ENCODE assay signal across 8 cellular contexts in the genomic region with DNA sequence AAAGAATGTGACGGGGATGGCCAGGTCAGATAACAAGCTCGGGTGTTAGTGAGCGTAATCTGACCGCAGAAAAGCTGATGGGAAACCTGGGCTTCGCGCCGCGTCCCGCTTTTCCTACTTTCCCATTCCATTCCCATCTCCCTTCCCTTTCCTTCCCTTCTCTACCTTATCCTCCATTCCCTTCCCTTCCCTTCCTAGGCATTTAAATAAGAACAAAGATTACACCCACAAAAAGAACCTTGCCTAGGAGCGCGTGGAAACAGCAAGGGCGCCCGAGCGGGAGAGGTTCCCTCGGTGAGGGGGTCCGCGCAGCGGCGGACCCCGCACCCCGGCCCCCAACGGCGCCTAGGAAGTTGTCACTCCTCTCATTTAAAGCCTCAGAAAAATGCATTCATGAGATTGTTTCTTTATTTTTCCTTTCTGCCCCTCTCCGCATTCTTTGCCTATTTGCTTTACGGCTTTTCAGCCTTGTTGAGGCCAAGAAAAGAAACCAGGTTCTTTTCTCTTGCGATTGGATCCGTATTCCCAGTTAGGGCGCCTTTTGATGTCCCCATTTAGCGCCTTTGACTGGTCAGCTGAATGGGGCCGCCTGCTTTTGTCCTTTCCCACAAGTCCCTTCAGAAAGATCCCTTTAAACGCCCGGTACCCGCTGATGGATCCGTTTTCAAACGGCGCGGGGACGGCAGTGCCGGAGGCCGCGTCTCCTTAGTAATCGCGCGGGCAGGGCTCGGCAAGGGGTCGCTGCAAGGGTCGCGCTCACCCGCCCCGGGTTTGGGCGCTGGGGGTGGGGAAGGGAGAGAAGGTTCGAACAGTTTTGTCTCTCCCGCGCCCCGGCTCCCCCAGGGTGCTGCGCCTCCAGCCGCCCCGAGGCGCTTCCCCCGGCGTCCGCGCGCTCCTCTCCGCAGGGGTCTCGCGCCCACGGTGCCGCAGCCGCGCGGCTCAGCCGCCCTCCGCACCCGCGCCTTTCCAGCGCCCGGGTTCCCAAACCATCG. TPM values are rescaled to one million over a fixed set of nuclear protein-coding genes. Genes with fewer than 3 reads are reported as not detected.
DNase-seq lines count a peak whose midpoint lies in the region; ATAC-seq lines count a peak whose summit lies in the region.

No MANE protein-coding gene starts in this region.

- H3K9me3 ChIP-seq in effector memory CD4-positive, alpha-beta T cell (ENCODE audit: control insufficient read depth, low read length) = no peaks in the 10 kb centered on the region

- peaks cover 54 to 79% of the 10 kb centered on the region in 2 donors for H3K27me3 Mint-ChIP-seq in natural killer cell treated with Interleukin-12 subunit alpha and Interleukin-12 subunit beta and Interleukin-15 and Interleukin-18, amount 100 ng/mL, for 72 hours

- H3K4me1 Mint-ChIP-seq in natural killer cell treated with Interleukin-12 subunit alpha and Interleukin-12 subunit beta and Interleukin-15 and Interleukin-18, amount 100 ng/mL, for 72 hours (ENCODE audit: low read depth in 2 of 2) = peaks cover 6 to 10% of the 10 kb centered on the region in 2 donors

- H3K4me1 ChIP-seq in effector memory CD4-positive, alpha-beta T cell (ENCODE audit: control insufficient read depth, insufficient read depth, low read length, poor library complexity, severe bottlenecking) = peaks cover 24% of the 10 kb centered on the region

- no peaks in the 10 kb centered on the region for H3K36me3 ChIP-seq in H7 (replicated peaks; ENCODE audit: control insufficient read depth, insufficient read depth, low read length)
- no peaks in the 10 kb centered on the region for H3K36me3 ChIP-seq in effector memory CD4-positive, alpha-beta T cell (ENCODE audit: control insufficient read depth, insufficient read depth, low read length)

- H3K27ac ChIP-seq in effector memory CD4-positive, alpha-beta T cell (ENCODE audit: insufficient read depth, low read length, poor library complexity, severe bottlenecking) = no peak overlapping the region

- no peak overlapping the region for H3K27ac Mint-ChIP-seq in natural killer cell treated with Interleukin-12 subunit alpha and Interleukin-12 subunit beta and Interleukin-15 and Interleukin-18, amount 100 ng/mL, for 72 hours

- H3K4me3 Mint-ChIP-seq in natural killer cell treated with Interleukin-12 subunit alpha and Interleukin-12 subunit beta and Interleukin-15 and Interleukin-18, amount 100 ng/mL, for 72 hours = peak overlapping the region; percentile 59

- no peaks in the 10 kb centered on the region for H3K36me3 Mint-ChIP-seq in natural killer cell treated with Interleukin-12 subunit alpha and Interleukin-12 subunit beta and Interleukin-15 and Interleukin-18, amount 100 ng/mL, for 72 hours

- ATAC-seq in natural killer cell treated with Interleukin-12 subunit alpha and Interleukin-12 subunit beta and Interleukin-15 and Interleukin-18, amount 100 ng/mL, for 72 hours = no peak
- ATAC-seq in GM21526 (IDR thresholded peaks at IDR 0.05; ENCODE audit: low FRiP score, unreplicated experiment) (no peak), GM21360 (IDR thresholded peaks at IDR 0.05; ENCODE audit: unreplicated experiment) (no peak)

- peak overlapping the region; percentile 24 for H3K4me3 ChIP-seq in H7 (ENCODE audit: insufficient read depth, low read depth, low read length)
- H3K4me3 ChIP-seq in effector memory CD4-positive, alpha-beta T cell (ENCODE audit: insufficient read depth, low read depth, low read length, poor library complexity, severe bottlenecking) = peak overlapping the region; percentile 57

- no peaks in the 10 kb centered on the region for H3K9me3 Mint-ChIP-seq in natural killer cell treated with Interleukin-12 subunit alpha and Interleukin-12 subunit beta and Interleukin-15 and Interleukin-18, amount 100 ng/mL, for 72 hours

- DNase-seq in AG08395 (ENCODE audit: low spot score) (peak; percentile 16), H7 (peak; percentile 78), middle frontal gyrus (ENCODE audit: extremely low spot score, low spot score) (no peak), DMS79 treated with DMSO at 0.1 percent for 48 hours (lab: John Stamatoyannopoulos, UW) (no peak)
- no peak for DNase-seq in effector memory CD4-positive, alpha-beta T cell
- no peak for DNase-seq in natural killer cell treated with Interleukin-12 subunit alpha and Interleukin-12 subunit beta and Interleukin-15 and Interleukin-18, amount 100 ng/mL, for 72 hours (ENCODE audit: low spot score)

- peaks cover 93% of the 10 kb centered on the region for H3K27me3 ChIP-seq in H7 (ENCODE audit: control insufficient read depth, insufficient read depth, low read length)
- H3K27me3 ChIP-seq in effector memory CD4-positive, alpha-beta T cell (replicated peaks; ENCODE audit: control insufficient read depth, insufficient read depth, low read length, poor library complexity, severe bottlenecking) = peaks cover 46% of the 10 kb centered on the region

RNA-seq across cellular contexts. Expression of gene TMEM33, which starts 54.1 kb away (rescaled TPM):
- 42.7 and 61.7 TPM in 2 replicates for total RNA-seq in H7 (2014; rRNA removed; shearing (Covaris generic))
- 10 to 100 TPM; 58.8 to 78.1 TPM for total RNA-seq in natural killer cell treated with Interleukin-12 subunit alpha and Interleukin-12 subunit beta and Interleukin-15 and Interleukin-18, amount 100 ng/mL, for 72 hours

Comparison
In these comparisons a context has a peak if more than half of its experiments do, and no peak if none do; other contexts are left out.
1. DNase-seq: peak in AG08395 (single experiment) and H7 (single experiment); none in effector memory CD4-positive, alpha-beta T cell (0 of 3), natural killer cell treated with Interleukin-12 subunit alpha and Interleukin-12 subunit beta and Interleukin-15 and Interleukin-18, amount 100 ng/mL, for 72 hours (single experiment), middle frontal gyrus (single experiment) and DMS79 treated with DMSO at 0.1 percent for 48 hours (single experiment).